Comparison of ENCODE assay signal across 20 cellular contexts in genomic region chr9:120982851-120983250, GRCh38. TPM values are rescaled to one million over a fixed set of nuclear protein-coding genes. Genes with fewer than 3 reads are reported as not detected.
A peak's percentile ranks its signal among the peaks of the same experiment; 100 is the strongest.
DNase-seq lines count a peak whose midpoint lies in the region; ATAC-seq and TF ChIP-seq lines count a peak whose summit lies in the region.
"Had no signal": no experiment of that assay in that cellular context is flagged by ENCODE, and none has a peak within 500 bp of the region (broad histone marks: within the 10 kb centered on the region; RNA-seq: fewer than 3 reads in every experiment).

No MANE protein-coding gene starts in this region.

- no peaks in the 10 kb centered on the region for H3K27me3 ChIP-seq in uterus
- H3K27me3 ChIP-seq: esophagus muscularis mucosa, heart right ventricle had no signal

- no peaks in the 10 kb centered on the region for H3K9me3 ChIP-seq in uterus
- H3K9me3 ChIP-seq: esophagus muscularis mucosa, heart right ventricle, left ventricle myocardium inferior had no signal

- intact Hi-C loops in uterus (cut with DNase I; ENCODE audit: low total_unique reads): no loop called here

- no peaks in the 10 kb centered on the region for H3K36me3 ChIP-seq in uterus
- H3K36me3 ChIP-seq: heart right ventricle, left ventricle myocardium inferior had no signal

- DNase-seq in AG09319 (ENCODE audit: extremely low read depth, low read depth) (peak; percentile 38), HCEC 1CT (peak; percentile 58), amniotic epithelial cell (ENCODE audit: low read depth) (peak; percentile 55), iris pigment epithelial cell (ENCODE audit: low read depth) (peak; percentile 72), uterus (no peak), NCI-H82 (lab: John Stamatoyannopoulos, UW) (no peak)
- DNase-seq: ACHN; activated CD4-positive, alpha-beta T cell treated with anti-CD3 and anti-CD28 coated beads, Interleukin-2, amount 50 U/mL, for 4 hours; activated CD8-positive, alpha-beta memory T cell treated with anti-CD3 and anti-CD28 coated beads, Interleukin-2, amount 50 U/mL, for 48 hours; activated naive CD8-positive, alpha-beta T cell treated with anti-CD3 and anti-CD28 coated beads, Interleukin-2, amount 10 ng/mL, durations not matched to agents 7 days and 5 days; CD8-positive, alpha-beta memory T cell; effector memory CD4-positive, alpha-beta T cell; heart right ventricle; left ventricle myocardium inferior; NCI-H1436 treated with DMSO at 0.1 percent for 48 hours; NCI-H69 had no signal

- ATAC-seq in HG03457 (IDR thresholded peaks at IDR 0.05; ENCODE audit: unreplicated experiment): no peak
- ATAC-seq in HG03135 (IDR thresholded peaks at IDR 0.05; ENCODE audit: unreplicated experiment): no peak
- ATAC-seq: heart right ventricle; stimulated activated effector memory CD8-positive, alpha-beta T cell treated with anti-CD3 and anti-CD28 coated beads, Interleukin-12 subunit alpha, Interleukin-12 subunit beta, amount 100 ng/mL, for 72 hours had no signal

- no peak overlapping the region for H3K4me3 ChIP-seq in uterus
- H3K4me3 ChIP-seq: esophagus muscularis mucosa, heart right ventricle, left ventricle myocardium inferior had no signal

- no peak overlapping the region for H3K27ac ChIP-seq in uterus
- H3K27ac ChIP-seq: esophagus muscularis mucosa, heart right ventricle, left ventricle myocardium inferior had no signal

- H3K4me1 ChIP-seq in uterus: no peaks in the 10 kb centered on the region
- H3K4me1 ChIP-seq: esophagus muscularis mucosa, left ventricle myocardium inferior had no signal

- no peak for TF ChIP-seq CTCF in AG09319 (IDR thresholded peaks at IDR 0.05; ENCODE audit: low read depth, low read length)
- TF ChIP-seq CTCF in uterus (IDR thresholded peaks at IDR 0.05): no peak

- no peak for TF ChIP-seq POLR2A in uterus (IDR thresholded peaks at IDR 0.05)

RNA-seq across cellular contexts. Expression of gene TRAF1, which starts 56.3 kb away (rescaled TPM):
- 1 to 10 TPM in 2 of 4 donors, under 1 TPM in 2; 0.51 to 8.7 (median 2.6) TPM for total RNA-seq in uterus

Comparison
In these comparisons a context has a peak if more than half of its experiments do, and no peak if none do; other contexts are left out.
1. DNase-seq: peak in AG09319 (single experiment), HCEC 1CT (single experiment), amniotic epithelial cell (single experiment) and iris pigment epithelial cell (single experiment); none in uterus (0 of 2) and NCI-H82 (single experiment).